In the genomic region with DNA sequence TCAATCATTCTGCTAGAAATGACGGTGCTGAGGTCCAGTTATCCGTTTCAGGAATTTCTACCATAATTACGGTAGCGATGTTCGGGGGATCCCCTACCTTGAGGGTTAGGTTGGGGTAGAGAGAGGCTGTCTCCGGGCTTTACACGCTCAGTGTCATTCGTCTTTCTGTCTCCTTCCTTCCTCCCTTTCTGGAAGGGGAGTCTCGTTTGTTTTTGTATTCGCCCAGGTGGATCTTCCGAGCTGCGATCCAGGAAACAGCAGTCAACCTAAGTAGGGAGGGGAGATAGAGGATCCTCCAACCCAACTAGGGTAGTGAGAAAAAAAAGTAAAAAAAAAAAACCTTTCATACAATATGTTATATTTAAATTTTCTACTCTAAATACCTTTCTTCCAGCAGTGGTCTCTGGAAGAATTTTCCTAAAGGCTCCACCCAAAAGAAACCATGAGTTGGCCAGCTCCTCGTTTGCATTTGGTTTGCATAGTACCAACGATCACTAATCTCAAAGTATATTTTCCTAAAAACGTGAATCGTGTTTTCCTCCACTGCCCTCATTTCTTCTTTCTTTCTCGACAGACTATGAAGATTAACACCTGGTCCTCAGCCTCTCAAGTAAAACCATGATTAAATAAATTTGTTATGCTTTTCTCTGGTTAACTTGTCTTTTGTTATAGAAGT, we compare ENCODE assay signal across 8 cellular contexts. TPM values are rescaled to one million over a fixed set of nuclear protein-coding genes. Genes with fewer than 3 reads are reported as not detected.
DNase-seq lines count a peak whose midpoint lies in the region; ATAC-seq and TF ChIP-seq lines count a peak whose summit lies in the region.

No MANE protein-coding gene starts in this region.

- peaks cover 6% of the 10 kb centered on the region; the same call in 1 of the 2 replicates for H4K20me1 ChIP-seq in PC-3 (ENCODE audit: low read length)

- POLR2A ChIA-PET in PC-3 (lab: Charles Lee; ENCODE audit: unreplicated experiment): interaction anchor here (0.7 to 1.2 kb wide), 5 partner anchors 10 to 88 kb away, joined by 3 to 8 read pairs (median 3); no protein-coding TSS in a partner anchor

- peak overlapping the region; percentile 79 for H3K4me3 ChIP-seq in PC-3 (ENCODE audit: low read length)
- H3K4me3 ChIP-seq in endodermal cell (ENCODE audit: low read length): peak overlapping the region; percentile 97
- H3K4me3 ChIP-seq in parathyroid adenoma (ENCODE audit: low read depth, low read length): peak overlapping the region; percentile 64

- H3K4me3 Mint-ChIP-seq in endodermal cell: peak overlapping the region; percentile 78

- H3K27ac ChIP-seq in PC-3 (ENCODE audit: low read length) (no peak overlapping the region), endodermal cell (ENCODE audit: low read depth, low read length) (no peak overlapping the region), parathyroid adenoma (peak overlapping the region; percentile 86)

- peak; percentile 34 for DNase-seq in PC-3
- DNase-seq in endodermal cell: no peak
- DNase-seq in NK-92 (lab: John Stamatoyannopoulos, UW; ENCODE audit: unreplicated experiment): no peak
- DNase-seq in kidney glomerular epithelial cell (lab: John Stamatoyannopoulos, UW): no peak
- DNase-seq in NCI-H1436 (lab: John Stamatoyannopoulos, UW): no peak

- no peak for TF ChIP-seq CTCF in PC-3 (conservative IDR thresholded peaks at IDR 0.05; ENCODE audit: low read depth, low read length)
- TF ChIP-seq CTCF in endodermal cell (conservative IDR thresholded peaks at IDR 0.05): no peak
- TF ChIP-seq CTCF in parathyroid adenoma (IDR thresholded peaks at IDR 0.05): no peak

- no peaks in the 10 kb centered on the region for H3K36me3 Mint-ChIP-seq in endodermal cell (ENCODE audit: low read depth)

- H3K27me3 ChIP-seq in PC-3 (ENCODE audit: low read length) (no peaks in the 10 kb centered on the region), endodermal cell (ENCODE audit: control insufficient read depth, insufficient read depth, low read length, poor library complexity, severe bottlenecking) (peaks cover 27% of the 10 kb centered on the region), parathyroid adenoma (ENCODE audit: control insufficient read depth, insufficient read depth, low read length) (no peaks in the 10 kb centered on the region)

- TSS peak; percentile 85 for BruUV-seq in PC-3 (replicated peaks; lab: Mats Ljungman, UMichigan)

- peaks cover 38% of the 10 kb centered on the region for H3K79me2 ChIP-seq in PC-3 (ENCODE audit: low read length)
- peaks cover 11% of the 10 kb centered on the region for H3K79me2 ChIP-seq in parathyroid adenoma

- H3K4me1 ChIP-seq in PC-3 (ENCODE audit: insufficient read depth, low read length) (peaks cover 30% of the 10 kb centered on the region), endodermal cell (ENCODE audit: control insufficient read depth, insufficient read depth, low read length) (peaks cover 8% of the 10 kb centered on the region), parathyroid adenoma (no peaks in the 10 kb centered on the region)

- peak overlapping the region; percentile 85 for H3K4me2 ChIP-seq in PC-3 (ENCODE audit: low read length)
- peak overlapping the region; percentile 87 for H3K4me2 ChIP-seq in parathyroid adenoma (ENCODE audit: low read length)

- 8 to 14% methylated on average over 2 to 13 of the region's 17 CpGs for WGBS in endodermal cell (ENCODE audit: insufficient coverage in 1 of 2, insufficient read length in 1 of 2), 2 experiments

- H3K36me3 ChIP-seq in PC-3 (ENCODE audit: low read depth, low read length) (no peaks in the 10 kb centered on the region), endodermal cell (ENCODE audit: control insufficient read depth, insufficient read depth, low read length) (no peaks in the 10 kb centered on the region), parathyroid adenoma (ENCODE audit: control insufficient read depth, insufficient read depth, low read length) (no peaks in the 10 kb centered on the region)

- H3K9me3 Mint-ChIP-seq in endodermal cell: no peaks in the 10 kb centered on the region

- H3F3A ChIP-seq in PC-3 (ENCODE audit: low read length, unreplicated experiment): peaks cover 8% of the 10 kb centered on the region

- H3K9me3 ChIP-seq in PC-3 (ENCODE audit: low read length) (no peaks in the 10 kb centered on the region), endodermal cell (ENCODE audit: control insufficient read depth, low read length) (peaks cover 4% of the 10 kb centered on the region), parathyroid adenoma (ENCODE audit: control insufficient read depth, low read length) (no peaks in the 10 kb centered on the region)

- no peaks in the 10 kb centered on the region for H3K9me2 ChIP-seq in PC-3 (replicated peaks; ENCODE audit: low read length)

- H3K27me3 Mint-ChIP-seq in endodermal cell (ENCODE audit: insufficient read depth): peaks cover 35% of the 10 kb centered on the region

- ATAC-seq in GM18867 (IDR thresholded peaks at IDR 0.05; ENCODE audit: unreplicated experiment) (peak; percentile 36), HG02642 (IDR thresholded peaks at IDR 0.05; ENCODE audit: poor library complexity, unreplicated experiment) (peak; percentile 34), PC-3 (peak; percentile 0; the same call in 1 of the 2 replicates)

- peaks cover 24% of the 10 kb centered on the region for H3K4me1 Mint-ChIP-seq in endodermal cell

- H2AFZ ChIP-seq in PC-3 (ENCODE audit: low read length) (peak overlapping the region; percentile 90), parathyroid adenoma (peak overlapping the region; percentile 96)

- intact Hi-C loops in PC-3 (cut with micrococcal nuclease): loop anchor here (1.0 to 2.0 kb wide), 3 partner anchors 8 to 64 kb away; no protein-coding TSS in a partner anchor

- CTCF ChIA-PET in PC-3 (lab: Charles Lee): interaction anchor here (0.6 to 2.9 kb wide), 12 partner anchors 8 to 241 kb away, joined by 3 to 24 read pairs (median 7); no protein-coding TSS in a partner anchor

- H3K9ac ChIP-seq in PC-3 (ENCODE audit: low read length): peak overlapping the region; percentile 70
- peak overlapping the region; percentile 22 for H3K9ac ChIP-seq in endodermal cell (ENCODE audit: extremely low read depth, low read length, poor library complexity, severe bottlenecking)
- H3K9ac ChIP-seq in parathyroid adenoma: no peak overlapping the region

- H3K27ac Mint-ChIP-seq in endodermal cell: peak overlapping the region; percentile 15

RNA-seq across cellular contexts. Expression of a gene that starts 0.6 kb away (rescaled TPM):
- 34.7 and 35.3 TPM in 2 replicates for total RNA-seq in PC-3 (2014; rRNA removed)
- 10 to 100 TPM; 21.3 to 23.9 TPM for total RNA-seq in endodermal cell
- polyA plus RNA-seq in endodermal cell (2013, experiment 1 of 2): 34.1 TPM
- polyA plus RNA-seq in endodermal cell (2013, experiment 2 of 2): 30.8 TPM

RNA-seq across cellular contexts. Expression of a gene that starts 21.0 kb away (rescaled TPM):
- total RNA-seq in PC-3 (2014; rRNA removed): 36.3 and 55.7 TPM in 2 replicates
- 100 to 1,000 TPM in 1 of 2 donors, 10 to 100 TPM in 1; 65.5 to 161 TPM for total RNA-seq in endodermal cell
- polyA plus RNA-seq in endodermal cell (2013, experiment 1 of 2): 21.0 TPM
- polyA plus RNA-seq in endodermal cell (2013, experiment 2 of 2): 23.6 TPM
